In the genomic region with DNA sequence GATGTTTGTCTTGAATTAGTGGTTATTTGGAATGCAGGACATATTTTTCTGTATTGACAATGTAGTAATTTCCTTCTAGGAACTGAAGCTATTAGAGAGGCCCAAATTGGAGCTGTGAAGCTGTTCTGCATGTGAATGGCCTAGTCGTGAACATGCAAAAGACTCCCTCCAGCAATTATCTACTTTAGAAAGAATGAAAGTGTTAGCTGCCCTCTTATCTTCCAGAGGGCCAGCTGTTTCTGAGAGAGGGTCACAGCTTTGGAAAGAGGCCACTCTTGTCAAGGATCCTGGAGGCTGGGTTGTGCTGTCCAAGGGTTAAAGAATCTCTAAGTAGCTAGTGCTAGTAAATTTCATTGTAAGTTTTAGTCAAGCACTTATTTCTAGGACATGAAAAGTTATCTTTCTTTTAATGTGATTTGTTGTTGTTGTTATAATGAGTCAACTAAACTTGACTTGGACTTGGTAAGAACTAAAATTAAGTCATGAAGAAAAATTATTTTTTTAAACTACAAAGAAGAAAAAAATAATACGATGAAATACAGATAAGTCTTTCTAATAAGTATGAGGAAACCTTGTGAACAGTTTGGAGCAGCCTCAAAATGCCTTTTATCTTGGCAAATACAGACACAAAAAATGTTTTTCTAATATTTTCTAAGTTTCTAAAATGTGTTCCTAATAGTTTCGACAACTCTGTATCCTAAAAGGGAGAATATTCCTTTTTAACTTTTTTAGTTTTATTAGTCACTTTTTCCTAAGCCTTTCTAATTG, we compare ENCODE assay signal across 1 cellular context.
TF ChIP-seq lines count a peak whose summit lies in the region.

No MANE protein-coding gene starts in this region.

TF ChIP-seq in GM23338, 12 proteins besides CTCF, POLR2A, EP300 and RAD21:
- TF ChIP-seq, protein P1, sequence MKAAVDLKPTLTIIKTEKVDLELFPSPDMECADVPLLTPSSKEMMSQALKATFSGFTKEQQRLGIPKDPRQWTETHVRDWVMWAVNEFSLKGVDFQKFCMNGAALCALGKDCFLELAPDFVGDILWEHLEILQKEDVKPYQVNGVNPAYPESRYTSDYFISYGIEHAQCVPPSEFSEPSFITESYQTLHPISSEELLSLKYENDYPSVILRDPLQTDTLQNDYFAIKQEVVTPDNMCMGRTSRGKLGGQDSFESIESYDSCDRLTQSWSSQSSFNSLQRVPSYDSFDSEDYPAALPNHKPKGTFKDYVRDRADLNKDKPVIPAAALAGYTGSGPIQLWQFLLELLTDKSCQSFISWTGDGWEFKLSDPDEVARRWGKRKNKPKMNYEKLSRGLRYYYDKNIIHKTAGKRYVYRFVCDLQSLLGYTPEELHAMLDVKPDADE (IDR thresholded peaks at IDR 0.05): no peak
- peak; percentile 72 for TF ChIP-seq NANOG (IDR thresholded peaks at IDR 0.05; ENCODE audit: borderline replicate concordance)
- TF ChIP-seq, protein P2, sequence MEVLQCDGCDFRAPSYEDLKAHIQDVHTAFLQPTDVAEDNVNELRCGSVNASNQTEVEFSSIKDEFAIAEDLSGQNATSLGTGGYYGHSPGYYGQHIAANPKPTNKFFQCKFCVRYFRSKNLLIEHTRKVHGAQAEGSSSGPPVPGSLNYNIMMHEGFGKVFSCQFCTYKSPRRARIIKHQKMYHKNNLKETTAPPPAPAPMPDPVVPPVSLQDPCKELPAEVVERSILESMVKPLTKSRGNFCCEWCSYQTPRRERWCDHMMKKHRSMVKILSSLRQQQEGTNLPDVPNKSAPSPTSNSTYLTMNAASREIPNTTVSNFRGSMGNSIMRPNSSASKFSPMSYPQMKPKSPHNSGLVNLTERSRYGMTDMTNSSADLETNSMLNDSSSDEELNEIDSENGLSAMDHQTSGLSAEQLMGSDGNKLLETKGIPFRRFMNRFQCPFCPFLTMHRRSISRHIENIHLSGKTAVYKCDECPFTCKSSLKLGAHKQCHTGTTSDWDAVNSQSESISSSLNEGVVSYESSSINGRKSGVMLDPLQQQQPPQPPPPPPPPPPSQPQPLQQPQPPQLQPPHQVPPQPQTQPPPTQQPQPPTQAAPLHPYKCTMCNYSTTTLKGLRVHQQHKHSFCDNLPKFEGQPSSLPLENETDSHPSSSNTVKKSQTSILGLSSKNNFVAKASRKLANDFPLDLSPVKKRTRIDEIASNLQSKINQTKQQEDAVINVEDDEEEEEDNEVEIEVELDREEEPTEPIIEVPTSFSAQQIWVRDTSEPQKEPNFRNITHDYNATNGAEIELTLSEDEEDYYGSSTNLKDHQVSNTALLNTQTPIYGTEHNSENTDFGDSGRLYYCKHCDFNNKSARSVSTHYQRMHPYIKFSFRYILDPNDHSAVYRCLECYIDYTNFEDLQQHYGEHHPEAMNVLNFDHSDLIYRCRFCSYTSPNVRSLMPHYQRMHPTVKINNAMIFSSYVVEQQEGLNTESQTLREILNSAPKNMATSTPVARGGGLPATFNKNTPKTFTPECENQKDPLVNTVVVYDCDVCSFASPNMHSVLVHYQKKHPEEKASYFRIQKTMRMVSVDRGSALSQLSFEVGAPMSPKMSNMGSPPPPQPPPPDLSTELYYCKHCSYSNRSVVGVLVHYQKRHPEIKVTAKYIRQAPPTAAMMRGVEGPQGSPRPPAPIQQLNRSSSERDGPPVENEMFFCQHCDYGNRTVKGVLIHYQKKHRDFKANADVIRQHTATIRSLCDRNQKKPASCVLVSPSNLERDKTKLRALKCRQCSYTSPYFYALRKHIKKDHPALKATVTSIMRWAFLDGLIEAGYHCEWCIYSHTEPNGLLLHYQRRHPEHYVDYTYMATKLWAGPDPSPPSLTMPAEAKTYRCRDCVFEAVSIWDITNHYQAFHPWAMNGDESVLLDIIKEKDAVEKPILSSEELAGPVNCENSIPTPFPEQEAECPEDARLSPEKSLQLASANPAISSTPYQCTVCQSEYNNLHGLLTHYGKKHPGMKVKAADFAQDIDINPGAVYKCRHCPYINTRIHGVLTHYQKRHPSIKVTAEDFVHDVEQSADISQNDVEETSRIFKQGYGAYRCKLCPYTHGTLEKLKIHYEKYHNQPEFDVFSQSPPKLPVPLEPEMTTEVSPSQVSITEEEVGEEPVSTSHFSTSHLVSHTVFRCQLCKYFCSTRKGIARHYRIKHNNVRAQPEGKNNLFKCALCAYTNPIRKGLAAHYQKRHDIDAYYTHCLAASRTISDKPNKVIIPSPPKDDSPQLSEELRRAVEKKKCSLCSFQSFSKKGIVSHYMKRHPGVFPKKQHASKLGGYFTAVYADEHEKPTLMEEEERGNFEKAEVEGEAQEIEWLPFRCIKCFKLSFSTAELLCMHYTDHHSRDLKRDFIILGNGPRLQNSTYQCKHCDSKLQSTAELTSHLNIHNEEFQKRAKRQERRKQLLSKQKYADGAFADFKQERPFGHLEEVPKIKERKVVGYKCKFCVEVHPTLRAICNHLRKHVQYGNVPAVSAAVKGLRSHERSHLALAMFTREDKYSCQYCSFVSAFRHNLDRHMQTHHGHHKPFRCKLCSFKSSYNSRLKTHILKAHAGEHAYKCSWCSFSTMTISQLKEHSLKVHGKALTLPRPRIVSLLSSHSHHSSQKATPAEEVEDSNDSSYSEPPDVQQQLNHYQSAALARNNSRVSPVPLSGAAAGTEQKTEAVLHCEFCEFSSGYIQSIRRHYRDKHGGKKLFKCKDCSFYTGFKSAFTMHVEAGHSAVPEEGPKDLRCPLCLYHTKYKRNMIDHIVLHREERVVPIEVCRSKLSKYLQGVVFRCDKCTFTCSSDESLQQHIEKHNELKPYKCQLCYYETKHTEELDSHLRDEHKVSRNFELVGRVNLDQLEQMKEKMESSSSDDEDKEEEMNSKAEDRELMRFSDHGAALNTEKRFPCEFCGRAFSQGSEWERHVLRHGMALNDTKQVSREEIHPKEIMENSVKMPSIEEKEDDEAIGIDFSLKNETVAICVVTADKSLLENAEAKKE (CRISPR knock-in tag; IDR thresholded peaks at IDR 0.05): peak; percentile 90
